11 cellular contexts compared by ENCODE assay signal in the genomic region with DNA sequence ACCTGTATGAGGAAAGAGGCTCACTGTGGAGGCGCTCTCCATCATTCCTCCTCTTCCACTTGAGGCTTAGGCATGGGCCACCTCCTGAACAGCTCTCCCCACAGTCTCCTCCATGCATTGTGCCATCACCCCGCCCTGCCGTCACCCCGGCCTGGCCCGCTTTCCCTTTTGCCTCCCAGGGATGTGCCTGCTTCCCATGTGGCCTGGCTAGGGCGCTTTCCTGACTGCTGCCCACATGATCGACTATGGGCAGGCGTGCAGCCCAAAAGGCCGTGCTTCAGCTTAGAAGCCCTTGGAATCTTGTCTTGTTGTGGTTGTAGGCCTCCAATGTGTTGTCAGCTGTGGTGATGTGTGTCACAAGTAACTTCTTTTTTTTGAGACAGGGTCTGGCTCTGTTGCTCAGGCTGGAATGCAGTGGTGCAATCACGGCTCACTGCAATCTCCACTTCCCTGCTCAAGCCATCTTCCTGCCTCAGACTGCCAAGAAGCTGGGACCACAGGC. TPM values are rescaled to one million over a fixed set of nuclear protein-coding genes. Genes with fewer than 3 reads are reported as not detected.
DNase-seq lines count a peak whose midpoint lies in the region; ATAC-seq and TF ChIP-seq lines count a peak whose summit lies in the region.
"Had no signal": no experiment of that assay in that cellular context is flagged by ENCODE, and none has a peak within 500 bp of the region (broad histone marks: within the 10 kb centered on the region; RNA-seq: fewer than 3 reads in every experiment).

No MANE protein-coding gene starts in this region.

- peaks cover 78% of the 10 kb centered on the region for H3K79me2 ChIP-seq in PC-9 (ENCODE audit: low read depth)

- H3K4me3 Mint-ChIP-seq in CD8-positive, alpha-beta memory T cell = peak overlapping the region; percentile 66 to 100 (median 97)
- H3K4me3 Mint-ChIP-seq in endothelial cell (ENCODE audit: unreplicated experiment) (no peak overlapping the region), neural crest cell (peak overlapping the region; percentile 94)

- no peaks in the 10 kb centered on the region for H3K27me3 ChIP-seq in CD8-positive, alpha-beta memory T cell (ENCODE audit: insufficient read depth, low read length, poor library complexity, severe bottlenecking)
- no peaks in the 10 kb centered on the region for H3K27me3 ChIP-seq in PC-9 (ENCODE audit: insufficient read depth, low read depth)

- peaks cover 18% of the 10 kb centered on the region for H3K36me3 ChIP-seq in CD8-positive, alpha-beta memory T cell (ENCODE audit: insufficient read depth, low read length)
- H3K36me3 ChIP-seq in PC-9 (ENCODE audit: low read depth) = peaks cover 41% of the 10 kb centered on the region

- H3K27ac ChIP-seq in CD8-positive, alpha-beta memory T cell (ENCODE audit: low read depth, low read length) = peak overlapping the region; percentile 92
- H3K27ac ChIP-seq in PC-9 = peak overlapping the region; percentile 83; the same call in 1 of the 2 replicates

- H3K4me1 Mint-ChIP-seq in CD8-positive, alpha-beta memory T cell = peaks cover 33 to 53% (median 45%) of the 10 kb centered on the region in 3 donors
- peaks cover 25% of the 10 kb centered on the region for H3K4me1 Mint-ChIP-seq in endothelial cell (ENCODE audit: unreplicated experiment)
- peaks cover 28% of the 10 kb centered on the region for H3K4me1 Mint-ChIP-seq in neural crest cell

- H3K27me3 Mint-ChIP-seq in CD8-positive, alpha-beta memory T cell = no peaks in the 10 kb centered on the region
- peaks cover 15% of the 10 kb centered on the region for H3K27me3 Mint-ChIP-seq in endothelial cell (ENCODE audit: unreplicated experiment)
- H3K27me3 Mint-ChIP-seq in neural crest cell (ENCODE audit: low read depth) = no peaks in the 10 kb centered on the region

- no peak for ATAC-seq in GM21786 (IDR thresholded peaks at IDR 0.05; ENCODE audit: unreplicated experiment)
- no peak for ATAC-seq in GM18519 (IDR thresholded peaks at IDR 0.05; ENCODE audit: low FRiP score, unreplicated experiment)

- peaks cover 0 to 59% (median 11%) of the 10 kb centered on the region in 3 donors for H3K36me3 Mint-ChIP-seq in CD8-positive, alpha-beta memory T cell
- H3K36me3 Mint-ChIP-seq in endothelial cell (ENCODE audit: low read depth, unreplicated experiment) (peaks cover 15% of the 10 kb centered on the region), neural crest cell (ENCODE audit: low read depth) (peaks cover 5% of the 10 kb centered on the region)

- no peaks in the 10 kb centered on the region for H3K9me3 ChIP-seq in CD8-positive, alpha-beta memory T cell (ENCODE audit: low read length)
- H3K9me3 ChIP-seq in PC-9 (ENCODE audit: insufficient read depth, low read depth) = no peaks in the 10 kb centered on the region

- H3K9me3 Mint-ChIP-seq in CD8-positive, alpha-beta memory T cell = no peaks in the 10 kb centered on the region
- H3K9me3 Mint-ChIP-seq in endothelial cell (ENCODE audit: unreplicated experiment) = no peaks in the 10 kb centered on the region
- H3K9me3 Mint-ChIP-seq in neural crest cell = no peaks in the 10 kb centered on the region

- no TSS peak for BruUV-seq in PC-9 (replicated peaks; lab: Mats Ljungman, UMichigan)

- H2AFZ ChIP-seq in PC-9 = no peak overlapping the region

- H3F3A ChIP-seq in PC-9 (ENCODE audit: insufficient read depth, low read depth) = peaks cover 34% of the 10 kb centered on the region

- peak overlapping the region; percentile 61 to 99 (median 97) for H3K27ac Mint-ChIP-seq in CD8-positive, alpha-beta memory T cell
- H3K27ac Mint-ChIP-seq in endothelial cell (ENCODE audit: unreplicated experiment) (peak overlapping the region; percentile 73), neural crest cell (ENCODE audit: unreplicated experiment) (no peak overlapping the region)

- TF ChIP-seq CTCF in PC-9 (conservative IDR thresholded peaks at IDR 0.05) (no peak), endothelial cell (IDR thresholded peaks at IDR 0.05; ENCODE audit: unreplicated experiment) (no peak), neural crest cell (conservative IDR thresholded peaks at IDR 0.05) (no peak)

- POLR2A ChIA-PET in CD8-positive, alpha-beta memory T cell (lab: Charles Lee) = no interaction called here
- POLR2A ChIA-PET in PC-9 (lab: Charles Lee; ENCODE audit: unreplicated experiment) = no interaction called here

- intact Hi-C loops in PC-9 (cut with micrococcal nuclease; ENCODE audit: unreplicated experiment) = no loop called here

- peak overlapping the region; percentile 92 for H3K4me2 ChIP-seq in PC-9

- H4K20me1 ChIP-seq in PC-9 (ENCODE audit: insufficient read depth) = no peaks in the 10 kb centered on the region

- no peak for DNase-seq in CD8-positive, alpha-beta memory T cell
- DNase-seq in PC-9 = no peak
- no peak for DNase-seq in endothelial cell (ENCODE audit: low spot score)
- no peak for DNase-seq in neural crest cell (ENCODE audit: low read depth, low spot score)
- DNase-seq in NCI-H510A treated with DMSO at 0.1 percent for 48 hours (lab: John Stamatoyannopoulos, UW) = no peak
- DNase-seq in NCI-H526 (lab: John Stamatoyannopoulos, UW) = no peak
- DNase-seq: GDM1; HCEC 1CT; stimulated activated CD8-positive, alpha-beta memory T cell treated with anti-CD3 and anti-CD28 coated beads, Interleukin-4, amount 100 ng/mL, for 48 hours had no signal

- H3K9me2 ChIP-seq in PC-9 (ENCODE audit: insufficient read depth) = no peaks in the 10 kb centered on the region

- H3K4me1 ChIP-seq in CD8-positive, alpha-beta memory T cell (ENCODE audit: insufficient read depth, low read length) = peaks cover 25% of the 10 kb centered on the region
- H3K4me1 ChIP-seq in PC-9 (replicated peaks; ENCODE audit: insufficient read depth) = peaks cover 45% of the 10 kb centered on the region

- H3K4me3 ChIP-seq in CD8-positive, alpha-beta memory T cell (ENCODE audit: low read length) = peak overlapping the region; percentile 64
- H3K4me3 ChIP-seq in PC-9 = peak overlapping the region; percentile 98; the same call in 1 of the 2 replicates

- CTCF ChIA-PET in CD8-positive, alpha-beta memory T cell (lab: Charles Lee) = interaction anchor here (1.1 to 1.4 kb wide), 2 partner anchors 9 to 31 kb away, joined by 3 to 4 read pairs; no protein-coding TSS in a partner anchor
- CTCF ChIA-PET in PC-9 (lab: Charles Lee) = no interaction called here

RNA-seq across cellular contexts. Expression of a gene that starts 1.8 kb away (rescaled TPM):
- total RNA-seq in CD8-positive, alpha-beta memory T cell = 1 to 10 TPM; 4.5 to 6.6 TPM
- 4.7 TPM for polyA plus RNA-seq in CD8-positive, alpha-beta memory T cell
- total RNA-seq in PC-9 (2021) = 24.1 and 34.5 TPM in 2 replicates
- total RNA-seq in endothelial cell (ENCODE audit: unreplicated experiment) = 0.87 TPM
- 0.49 and 0.61 TPM in 2 replicates for total RNA-seq in neural crest cell

RNA-seq across cellular contexts. Expression of a gene that starts 2.0 kb away (rescaled TPM):
- 10 to 100 TPM; 27.9 to 32.0 TPM for total RNA-seq in CD8-positive, alpha-beta memory T cell
- 25.8 TPM for polyA plus RNA-seq in CD8-positive, alpha-beta memory T cell
- total RNA-seq in PC-9 (2021) (34.8 and 42.3 TPM in 2 replicates), endothelial cell (ENCODE audit: unreplicated experiment) (5.1 TPM), neural crest cell (23.2 and 26.3 TPM in 2 replicates)

RNA-seq across cellular contexts. Expression of a gene that starts 16.3 kb away (rescaled TPM):
- not detected for total RNA-seq in CD8-positive, alpha-beta memory T cell
- not detected for polyA plus RNA-seq in CD8-positive, alpha-beta memory T cell
- total RNA-seq in PC-9 (2021) = not detected in 2 replicates
- total RNA-seq in endothelial cell (ENCODE audit: unreplicated experiment) = 4.9 TPM
- 24.4 and 26.3 TPM in 2 replicates for total RNA-seq in neural crest cell

RNA-seq across cellular contexts. Expression of a gene that starts 43.5 kb away (rescaled TPM):
- 10 to 100 TPM; 57.0 to 58.2 TPM for total RNA-seq in CD8-positive, alpha-beta memory T cell
- polyA plus RNA-seq in CD8-positive, alpha-beta memory T cell = 60.8 TPM
- total RNA-seq in PC-9 (2021) = 172 and 174 TPM in 2 replicates
- total RNA-seq in endothelial cell (ENCODE audit: unreplicated experiment) = 138 TPM
- total RNA-seq in neural crest cell = 212 and 224 TPM in 2 replicates

RNA-seq across cellular contexts. Expression of a gene that starts 54.0 kb away (rescaled TPM):
- 1 to 10 TPM; 6.0 TPM for total RNA-seq in CD8-positive, alpha-beta memory T cell
- polyA plus RNA-seq in CD8-positive, alpha-beta memory T cell = 8.7 TPM
- total RNA-seq in PC-9 (2021) (3.1 and 3.4 TPM in 2 replicates), endothelial cell (ENCODE audit: unreplicated experiment) (12.1 TPM), neural crest cell (13.3 and 16.5 TPM in 2 replicates)
